Comparison of ENCODE assay signal across 30 cellular contexts in genomic region chr12:1515010-1515409, GRCh38.
"Had no signal": no experiment of that assay in that cellular context is flagged by ENCODE, and none has a peak within 500 bp of the region (broad histone marks: within the 10 kb centered on the region; RNA-seq: fewer than 3 reads in every experiment).

No MANE protein-coding gene starts in this region.

- ATAC-seq: activated naive CD4-positive, alpha-beta T cell treated with anti-CD3 and anti-CD28 coated beads, Interleukin-2, amount 50 U/mL, for 72 hours; activated naive CD8-positive, alpha-beta T cell treated with anti-CD3 and anti-CD28 coated beads, Interleukin-2, amount 50 U/mL, for 24 hours; activated T-cell treated with anti-CD3 and anti-CD28 coated beads, Interleukin-2, amount 50 U/mL, for 4 hours; activated T-cell treated with anti-CD3 and anti-CD28 coated beads, Interleukin-2, amount 50 U/mL, for 72 hours; activated T-helper 17 cell treated with anti-CD3 and anti-CD28 coated beads, Interleukin-2, amount 50 U/mL, for 72 hours; body of pancreas had no signal

- H3K4me3 ChIP-seq: adrenal gland, ascending aorta, body of pancreas, breast epithelium, cardiac muscle cell had no signal

- H3K27me3 ChIP-seq: ascending aorta, body of pancreas, brain microvascular endothelial cell, breast epithelium, cardiac muscle cell had no signal

- H3K27ac ChIP-seq: adrenal gland, ascending aorta, body of pancreas, brain microvascular endothelial cell, breast epithelium, cardiac muscle cell had no signal

- DNase-seq: activated effector memory CD4-positive, alpha-beta T cell treated with Interleukin-2 at 50 U/mL for 16 hours; activated gamma-delta T cell; activated gamma-delta T cell treated with Interleukin-2 at 50 U/mL for 16 hours; activated naive CD4-positive, alpha-beta T cell; activated naive CD4-positive, alpha-beta T cell treated with anti-CD3 and anti-CD28 coated beads for 36 hours; activated naive CD4-positive, alpha-beta T cell treated with anti-CD3 and anti-CD28 coated beads, Interleukin-2, amount 10 ng/mL, durations not matched to agents 7 days and 5 days; activated naive CD4-positive, alpha-beta T cell treated with anti-CD3 and anti-CD28 coated beads, Interleukin-2, amount 50 U/mL, for 16 hours; activated naive CD4-positive, alpha-beta T cell treated with Interleukin-2 at 50 U/mL for 16 hours; activated naive CD8-positive, alpha-beta T cell treated with anti-CD3 and anti-CD28 coated beads for 36 hours; activated naive CD8-positive, alpha-beta T cell treated with anti-CD3 and anti-CD28 coated beads, Interleukin-2, amount 10 ng/mL, durations not matched to agents 7 days and 5 days; activated naive CD8-positive, alpha-beta T cell treated with anti-CD3 and anti-CD28 coated beads, Interleukin-2, amount 50 U/mL, for 24 hours; activated T-cell treated with anti-CD3 and anti-CD28 coated beads, Interleukin-2, amount 50 U/mL, for 24 hours; activated T-cell treated with anti-CD3 and anti-CD28 coated beads, Interleukin-2, amount 50 U/mL, for 4 hours; activated T-cell treated with anti-CD3 and anti-CD28 coated beads, Interleukin-2, amount 50 U/mL, for 48 hours; activated T-cell treated with anti-CD3 and anti-CD28 coated beads, Interleukin-2, amount 50 U/mL, for 72 hours; adrenal gland; amniotic stem cell; amygdala; anterior cingulate cortex; aorta; body of pancreas; brain microvascular endothelial cell; caudate nucleus; central memory CD4-positive, alpha-beta T cell; cerebellar nuclear complex had no signal

- H3K4me1 ChIP-seq: adrenal gland, breast epithelium had no signal

- H3K36me3 ChIP-seq: adrenal gland, ascending aorta, brain microvascular endothelial cell, breast epithelium, cardiac muscle cell had no signal

- H3K9me3 ChIP-seq: adrenal gland, ascending aorta, body of pancreas had no signal
